ENCODE assay signal across 8 cellular contexts in the genomic region with DNA sequence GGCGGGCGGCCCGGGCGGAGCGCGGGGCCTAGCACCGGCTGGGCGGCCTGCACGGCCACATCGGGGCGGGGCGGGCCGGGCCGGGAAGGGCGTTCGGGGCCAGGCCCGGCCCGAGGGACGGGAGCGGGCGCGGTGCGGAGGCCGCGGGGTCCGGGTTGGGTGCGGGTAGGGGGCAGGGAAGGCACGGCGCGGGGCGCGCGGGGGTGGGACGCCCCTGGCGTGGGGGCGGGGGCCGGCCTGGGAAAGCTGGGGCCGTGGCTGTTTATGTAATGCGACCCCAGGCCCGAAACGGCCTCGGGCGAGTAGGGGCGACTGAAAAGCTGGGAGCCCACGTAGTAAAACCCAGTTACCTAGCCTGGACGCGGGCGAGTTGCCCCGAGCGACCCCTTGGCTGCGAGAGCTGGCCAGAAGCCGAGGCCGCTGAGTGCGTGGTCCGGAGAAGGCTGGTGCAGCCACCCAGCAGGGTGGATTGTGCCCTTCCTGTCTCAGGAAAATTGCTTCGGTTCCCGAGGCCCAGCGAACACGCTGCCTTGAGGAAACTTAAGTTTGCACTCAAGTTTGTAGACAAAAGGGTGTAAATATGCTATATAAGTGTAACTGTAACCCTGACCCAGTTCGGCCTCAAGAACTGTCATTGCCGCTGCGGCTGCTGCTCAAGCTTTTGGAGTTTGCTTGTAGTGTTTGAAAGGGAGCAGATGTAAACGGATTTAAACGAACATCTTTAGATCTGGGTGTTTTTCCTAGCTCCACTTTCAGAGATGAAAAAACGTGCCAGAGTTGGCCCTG. TPM values are rescaled to one million over a fixed set of nuclear protein-coding genes. Genes with fewer than 3 reads are reported as not detected.
DNase-seq lines count a peak whose midpoint lies in the region; ATAC-seq lines count a peak whose summit lies in the region.

No MANE protein-coding gene starts in this region.

- H3K14ac ChIP-seq in mesenchymal stem cell (ENCODE audit: low read length in 2 of 2), result peak overlapping the region in 1 of 2 experiments; percentile 63

- peak overlapping the region in 1 of 2 experiments; percentile 79 for H3K4ac ChIP-seq in mesenchymal stem cell (ENCODE audit: low read depth in 1 of 2, low read length in 2 of 2)

- H3K27me3 ChIP-seq in mesenchymal stem cell (ENCODE audit: control insufficient read depth in 1 of 2, insufficient read depth in 1 of 2, low read length in 2 of 2), result no peaks in the 10 kb centered on the region

- peak overlapping the region; percentile 73 to 80 for H3K4me3 Mint-ChIP-seq in effector memory CD8-positive, alpha-beta T cell

- peak overlapping the region; percentile 97 for H2BK120ac ChIP-seq in mesenchymal stem cell (ENCODE audit: low read depth, low read length)

- H3K23ac ChIP-seq in mesenchymal stem cell (ENCODE audit: low read length in 2 of 2), result no peak overlapping the region

- peak overlapping the region; percentile 96 for H3K9ac ChIP-seq in mesenchymal stem cell (ENCODE audit: low read length)

- no peaks in the 10 kb centered on the region for H3K27me3 Mint-ChIP-seq in effector memory CD8-positive, alpha-beta T cell

- H3K36me3 Mint-ChIP-seq in effector memory CD8-positive, alpha-beta T cell (ENCODE audit: insufficient read depth), result peaks cover 4% of the 10 kb centered on the region

- peaks cover 3 to 11% of the 10 kb centered on the region in 2 experiments for H3K36me3 ChIP-seq in mesenchymal stem cell (ENCODE audit: control insufficient read depth in 1 of 2, insufficient read depth in 2 of 2, low read depth in 1 of 2, low read length in 2 of 2)

- H3K27ac Mint-ChIP-seq in effector memory CD8-positive, alpha-beta T cell, result peak overlapping the region; percentile 85 to 87

- H3K79me1 ChIP-seq in mesenchymal stem cell (replicated peaks; ENCODE audit: low read length, poor library complexity, severe bottlenecking), result peaks cover 10% of the 10 kb centered on the region

- H3K4me2 ChIP-seq in mesenchymal stem cell (ENCODE audit: low read length, poor library complexity, severe bottlenecking), result peak overlapping the region; percentile 71

- H4K91ac ChIP-seq in mesenchymal stem cell (ENCODE audit: low read length), result peak overlapping the region; percentile 75

- H2BK15ac ChIP-seq in mesenchymal stem cell (ENCODE audit: low read depth, poor library complexity, severe bottlenecking), result peak overlapping the region; percentile 99

- no peak overlapping the region for H2BK5ac ChIP-seq in mesenchymal stem cell (ENCODE audit: low read depth, low read length, poor library complexity, severe bottlenecking)

- ATAC-seq in GM21367 (IDR thresholded peaks at IDR 0.05; ENCODE audit: unreplicated experiment), result peak; percentile 36
- peak; percentile 47 for ATAC-seq in effector memory CD8-positive, alpha-beta T cell (replicated peaks)

- H4K8ac ChIP-seq in mesenchymal stem cell (ENCODE audit: low read length), result peak overlapping the region; percentile 41

- H3K4me1 Mint-ChIP-seq in effector memory CD8-positive, alpha-beta T cell (ENCODE audit: low read depth in 2 of 2), result peaks cover 16 to 51% of the 10 kb centered on the region in 2 donors

- peaks cover 5% of the 10 kb centered on the region for H3K4me1 ChIP-seq in mesenchymal stem cell (ENCODE audit: control insufficient read depth, insufficient read depth, low read depth, low read length)

- DNase-seq in DMS53 treated with DMSO at 0.1 percent for 48 hours (lab: John Stamatoyannopoulos, UW; ENCODE audit: unreplicated experiment) (peak; percentile 8), HK-2 (ENCODE audit: unreplicated experiment) (peak; percentile 38), mesenchymal stem cell (peak; percentile 49), superior temporal gyrus (ENCODE audit: extremely low spot score) (peak; percentile 63), foreskin melanocyte (no peak)
- peak; percentile 39 for DNase-seq in activated CD4-positive, CD25-positive, alpha-beta regulatory T cell treated with anti-CD3 and anti-CD28 coated beads, Interleukin-2, amount 50 U/mL, for 72 hours
- peak; percentile 2 to 19 (median 6) for DNase-seq in effector memory CD8-positive, alpha-beta T cell

- H3K9me3 ChIP-seq in mesenchymal stem cell (ENCODE audit: control insufficient read depth, low read length), result no peaks in the 10 kb centered on the region

- no peak overlapping the region for H2AFZ ChIP-seq in mesenchymal stem cell (ENCODE audit: low read depth, low read length)

- H2AK5ac ChIP-seq in mesenchymal stem cell (ENCODE audit: low read length, severe bottlenecking), result no peak overlapping the region

- no peak overlapping the region for H2BK12ac ChIP-seq in mesenchymal stem cell (ENCODE audit: low read length in 2 of 2)

- peak overlapping the region; percentile 82 for H3K27ac ChIP-seq in mesenchymal stem cell (ENCODE audit: low read length, poor library complexity, severe bottlenecking)

- H3K18ac ChIP-seq in mesenchymal stem cell (ENCODE audit: low read depth in 1 of 2, low read length in 2 of 2), result peak overlapping the region; percentile 90 to 96

- WGBS in mesenchymal stem cell, result under 1% methylated on average over 49 of the region's 65 CpGs

- no peaks in the 10 kb centered on the region for H3K9me3 Mint-ChIP-seq in effector memory CD8-positive, alpha-beta T cell

- peak overlapping the region; percentile 65 to 98 for H3K4me3 ChIP-seq in mesenchymal stem cell (ENCODE audit: insufficient read depth in 1 of 2, low read depth in 1 of 2, low read length in 2 of 2)

RNA-seq across cellular contexts. Expression of a gene that starts 0.6 kb away (rescaled TPM):
- polyA plus RNA-seq in mesenchymal stem cell (2013, experiment 1 of 2), result 26.9 TPM
- polyA plus RNA-seq in mesenchymal stem cell (2013, experiment 2 of 2), result 26.3 TPM
